Comparison of ENCODE assay signal across 8 cellular contexts in genomic region chr14:31025335-31026075, GRCh38. TPM values are rescaled to one million over a fixed set of nuclear protein-coding genes. Genes with fewer than 3 reads are reported as not detected.
A peak's percentile ranks its signal among the peaks of the same experiment; 100 is the strongest.
DNase-seq lines count a peak whose midpoint lies in the region; ATAC-seq and TF ChIP-seq lines count a peak whose summit lies in the region.

Gene AP4S1 (plus strand): TSS chr14:31025649. CDS start chr14:31066197, 40,548 bp downstream.

- peak; percentile 20 for ATAC-seq in HG02642 (IDR thresholded peaks at IDR 0.05; ENCODE audit: poor library complexity, unreplicated experiment)

- H3K27me3 ChIP-seq in GM06990 (replicated peaks; ENCODE audit: control insufficient read depth, insufficient read depth, low read length): no peaks in the 10 kb centered on the region
- no peaks in the 10 kb centered on the region for H3K27me3 ChIP-seq in mononuclear cell (ENCODE audit: insufficient read depth, low read length)

- H3K36me3 ChIP-seq in GM06990 (ENCODE audit: control insufficient read depth, insufficient read depth, low read length): no peaks in the 10 kb centered on the region; the same call in 1 of the 2 replicates

- DNase-seq in GM06990 (ENCODE audit: extremely low read depth, insufficient read length) (peak; percentile 63), NCI-H69 (lab: John Stamatoyannopoulos, UW) (peak; percentile 75), 8988T (no peak)
- peak; percentile 7 for DNase-seq in activated CD8-positive, alpha-beta memory T cell treated with anti-CD3 and anti-CD28 coated beads, Interleukin-2, amount 50 U/mL, for 24 hours (ENCODE audit: extremely low read depth)
- peak; percentile 19 for DNase-seq in stimulated activated CD8-positive, alpha-beta memory T cell treated with anti-CD3 and anti-CD28 coated beads, Interleukin-4, amount 100 ng/mL, for 24 hours (ENCODE audit: low read depth)

- peaks cover 18% of the 10 kb centered on the region for H3K4me1 ChIP-seq in mononuclear cell (ENCODE audit: insufficient read depth, low read length)

- H3K4me3 ChIP-seq in GM06990 (replicated peaks; ENCODE audit: low read depth, low read length) (peak within 1 kb of the TSS; percentile 99), mononuclear cell (ENCODE audit: low read length) (peak within 1 kb of the TSS; percentile 99)

- in situ Hi-C loops in endometrial microvascular endothelial cells (cut with HindIII; ENCODE audit: inconsistent ontology term, low pct_unique_long_range_greater_than_20kb, low sequenced_read_pairs): no loop called here

- H3K9me3 ChIP-seq in mononuclear cell (ENCODE audit: low read depth, low read length): no peaks in the 10 kb centered on the region

- no peak for TF ChIP-seq CTCF in GM06990 (IDR thresholded peaks at IDR 0.05; ENCODE audit: insufficient read depth, low read length, poor library complexity, severe bottlenecking)

RNA-seq across cellular contexts. Expression of gene AP4S1, which starts in this region (rescaled TPM):
- 18.8 TPM for total RNA-seq in endometrial microvascular endothelial cells (ENCODE audit: inconsistent ontology term)
- total RNA-seq in mononuclear cell: 13.0 TPM
